9 cellular contexts compared by ENCODE assay signal in genomic region chr6:34324738-34325444, GRCh38.
A peak's percentile ranks its signal among the peaks of the same experiment; 100 is the strongest.
DNase-seq lines count a peak whose midpoint lies in the region; ATAC-seq and TF ChIP-seq lines count a peak whose summit lies in the region.
"Had no signal": no experiment of that assay in that cellular context is flagged by ENCODE, and none has a peak within 500 bp of the region (broad histone marks: within the 10 kb centered on the region; RNA-seq: fewer than 3 reads in every experiment).

No MANE protein-coding gene starts in this region.

- TF ChIP-seq POLR2A in thyroid gland (IDR thresholded peaks at IDR 0.05), result peak in 1 of 2 donors; percentile 34

- peak; percentile 65 for ATAC-seq in left lung
- no peak for ATAC-seq in GM19035 (IDR thresholded peaks at IDR 0.05; ENCODE audit: unreplicated experiment)
- ATAC-seq: effector memory CD8-positive, alpha-beta T cell had no signal

- H3K27me3 ChIP-seq in left lung (no peaks in the 10 kb centered on the region), thyroid gland (no peaks in the 10 kb centered on the region)

- 54% methylated on average over 8 of the region's 8 CpGs for WGBS in thyroid gland, 2 donors

- H3K4me3 ChIP-seq in choroid plexus epithelial cell (ENCODE audit: low read depth, low read length) (no peak overlapping the region), left lung (no peak overlapping the region), thyroid gland (replicated peaks in 1 of 3) (no peak overlapping the region)

- TF ChIP-seq CTCF in choroid plexus epithelial cell (conservative IDR thresholded peaks at IDR 0.05; ENCODE audit: low read depth, low read length), result no peak
- no peak for TF ChIP-seq CTCF in left lung (IDR thresholded peaks at IDR 0.05)
- TF ChIP-seq CTCF in thyroid gland (IDR thresholded peaks at IDR 0.05), result no peak

- DNase-seq in NCI-H2171 (lab: John Stamatoyannopoulos, UW) (peak; percentile 51), choroid plexus epithelial cell (ENCODE audit: low read depth) (peak; percentile 79), left lung (no peak), thyroid gland (peak; percentile 67 to 76), NCI-H1092 (lab: John Stamatoyannopoulos, UW) (no peak), NCI-H345 treated with DMSO at 0.1 percent for 48 hours (lab: John Stamatoyannopoulos, UW; ENCODE audit: unreplicated experiment) (no peak)
- DNase-seq: activated T-cell treated with anti-CD3 and anti-CD28 coated beads for 4 hours; effector memory CD8-positive, alpha-beta T cell had no signal

- intact Hi-C loops in left lung (cut with DNase I), result no loop called here
- intact Hi-C loops in thyroid gland (cut with DNase I), result loop anchor here (10.0 kb wide), 1 partner anchor 50 kb away; no protein-coding TSS in a partner anchor

- H3K36me3 ChIP-seq in left lung (peaks cover 0 to 11% of the 10 kb centered on the region in 2 donors), thyroid gland (no peaks in the 10 kb centered on the region)

- no peaks in the 10 kb centered on the region for H3K4me1 ChIP-seq in left lung
- H3K4me1 ChIP-seq in thyroid gland, result peaks cover 0 to 22% of the 10 kb centered on the region in 2 donors

- H3K9me3 ChIP-seq in left lung (no peaks in the 10 kb centered on the region), thyroid gland (no peaks in the 10 kb centered on the region)

- H3K27ac ChIP-seq in left lung (peak overlapping the region in 1 of 2 donors; percentile 42), thyroid gland (peak overlapping the region; percentile 41 to 54 (median 49))

Comparison
In these comparisons a context has a peak if more than half of its experiments do, and no peak if none do; other contexts are left out.
1. DNase-seq: peak in NCI-H2171 (single experiment), choroid plexus epithelial cell (single experiment) and thyroid gland (2 of 2); none in left lung (0 of 2), NCI-H1092 (single experiment) and NCI-H345 treated with DMSO at 0.1 percent for 48 hours (single experiment).